In the genomic region with DNA sequence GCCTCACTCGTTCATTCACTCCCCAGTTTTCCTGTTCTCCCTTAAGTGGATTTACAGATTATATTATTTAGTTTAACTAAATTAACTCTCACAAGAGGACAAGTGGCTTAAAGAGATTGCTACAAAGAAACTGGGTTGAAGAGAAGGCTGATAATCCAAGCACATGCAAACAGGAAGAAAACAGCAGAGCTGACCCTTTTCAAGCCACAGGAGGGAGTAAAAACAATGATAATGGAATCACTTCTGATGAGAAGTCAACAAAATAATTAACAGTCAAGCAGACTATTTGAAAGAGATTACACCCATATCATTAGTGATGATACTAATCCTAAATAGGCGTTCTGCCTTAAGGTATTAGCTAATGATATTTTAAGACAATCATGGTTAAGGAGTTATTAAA, we compare ENCODE assay signal across 25 cellular contexts. TPM values are rescaled to one million over a fixed set of nuclear protein-coding genes. Genes with fewer than 3 reads are reported as not detected.
A peak's percentile ranks its signal among the peaks of the same experiment; 100 is the strongest.
DNase-seq lines count a peak whose midpoint lies in the region; ATAC-seq and TF ChIP-seq lines count a peak whose summit lies in the region.
"Had no signal": no experiment of that assay in that cellular context is flagged by ENCODE, and none has a peak within 500 bp of the region (broad histone marks: within the 10 kb centered on the region; RNA-seq: fewer than 3 reads in every experiment).

No MANE protein-coding gene starts in this region.

- H3K14ac ChIP-seq in H9 (ENCODE audit: insufficient read depth, low read length) = no peak overlapping the region

- H3K4me1 Mint-ChIP-seq in H9 = peaks cover 61 to 71% of the 10 kb centered on the region in 2 experiments
- H3K4me1 Mint-ChIP-seq in brain = peaks cover 90% of the 10 kb centered on the region

- H3K4me1 ChIP-seq in H9 (ENCODE audit: insufficient read depth, low read length) (peaks cover 13% of the 10 kb centered on the region; the same call in 1 of the 2 replicates), muscle layer of duodenum (ENCODE audit: control insufficient read depth in 1 of 2, insufficient read depth in 2 of 2, low read length in 2 of 2) (peaks cover 14 to 69% of the 10 kb centered on the region in 2 donors), uterus (peaks cover 24 to 28% of the 10 kb centered on the region in 2 donors)
- H3K4me1 ChIP-seq: body of pancreas, lower lobe of right lung had no signal

- H3K36me3 ChIP-seq in muscle layer of duodenum (ENCODE audit: control insufficient read depth in 1 of 2, insufficient read depth in 2 of 2, low read length in 2 of 2) (no peaks in the 10 kb centered on the region), uterus (no peaks in the 10 kb centered on the region)
- H3K36me3 ChIP-seq: lower lobe of right lung, tibial nerve had no signal

- no peak overlapping the region for H2BK12ac ChIP-seq in H9 (ENCODE audit: insufficient read length, low read depth, low read length)

- no peak overlapping the region for H3K4me2 ChIP-seq in H9 (ENCODE audit: insufficient read depth, insufficient read length, low read length)

- H3T11ph ChIP-seq in H9 (ENCODE audit: low read length) = no peak overlapping the region

- no peak overlapping the region for H3K4ac ChIP-seq in H9 (ENCODE audit: low read depth, low read length)

- H2AK5ac ChIP-seq in H9 (ENCODE audit: insufficient read length, low read length) = no peak overlapping the region

- H3K56ac ChIP-seq in H9 (ENCODE audit: insufficient read length, low read depth, low read length) = no peak overlapping the region

- H2BK5ac ChIP-seq in H9 (ENCODE audit: insufficient read length, low read length) = no peak overlapping the region

- H3K4me3 Mint-ChIP-seq in H9 = no peak overlapping the region
- peak overlapping the region; percentile 19 to 81 (median 79) for H3K4me3 Mint-ChIP-seq in brain
- H3K4me3 Mint-ChIP-seq: activated CD4-positive, alpha-beta T cell treated with anti-CD3 and anti-CD28 coated beads, Interleukin-2, amount 10 ng/mL, durations not matched to agents 24 days and 14 days; activated T-cell treated with anti-CD3 and anti-CD28 coated beads, Interleukin-2, amount 50 U/mL, for 4 hours; stimulated activated naive CD8-positive, alpha-beta T cell treated with anti-CD3 and anti-CD28 coated beads, Interleukin-15, Interleukin-2, amounts not matched to agents 100 ng/mL and 50 ng/mL, for 24 hours had no signal

- H2BK15ac ChIP-seq in H9 (ENCODE audit: low read depth, low read length) = no peak overlapping the region

- H3K4me3 ChIP-seq in muscle layer of duodenum (ENCODE audit: low read depth in 1 of 2, low read length in 2 of 2) = no peak overlapping the region
- H3K4me3 ChIP-seq in uterus = no peak overlapping the region
- H3K4me3 ChIP-seq: body of pancreas, dorsolateral prefrontal cortex, heart left ventricle, lower lobe of right lung, tibial nerve had no signal

- WGBS in H9 (ENCODE audit: extremely low coverage, insufficient read length, low lambda C conversion rate) = no CpG with 5 or more reads among the region's 2 CpGs

- TF ChIP-seq POLR2A in uterus (IDR thresholded peaks at IDR 0.05) = no peak

- H2BK20ac ChIP-seq in H9 (ENCODE audit: low read depth, low read length, poor library complexity, severe bottlenecking) = no peak overlapping the region

- H3K27me3 Mint-ChIP-seq in H9 (ENCODE audit: low read depth) (no peaks in the 10 kb centered on the region), brain (no peaks in the 10 kb centered on the region)

- no peaks in the 10 kb centered on the region for H4K20me1 ChIP-seq in H9 (ENCODE audit: control insufficient read depth, insufficient read depth, insufficient read length)

- H3K27ac ChIP-seq in H9 (ENCODE audit: insufficient read length, low read depth, low read length) (no peak overlapping the region), muscle layer of duodenum (ENCODE audit: low read length) (peak overlapping the region; percentile 50), uterus (peak overlapping the region; percentile 89 to 93)
- H3K27ac ChIP-seq: body of pancreas, HL-60, lower lobe of right lung had no signal

- no peak overlapping the region for H2AFZ ChIP-seq in H9 (ENCODE audit: low read length)

- H4K91ac ChIP-seq in H9 (ENCODE audit: insufficient read length, low read depth, low read length) = no peak overlapping the region

- H3K27ac Mint-ChIP-seq in H9 (peak overlapping the region in 1 of 3 experiments; percentile 68; a peak in 1 of 7 replicates), brain (peak overlapping the region; percentile 95 to 99 (median 96))
- H3K27ac Mint-ChIP-seq: activated CD4-positive, alpha-beta T cell treated with anti-CD3 and anti-CD28 coated beads, Interleukin-2, amount 10 ng/mL, durations not matched to agents 24 days and 14 days; stimulated activated naive CD8-positive, alpha-beta T cell treated with anti-CD3 and anti-CD28 coated beads, Interleukin-15, Interleukin-2, amounts not matched to agents 100 ng/mL and 50 ng/mL, for 24 hours had no signal

- H3K23me2 ChIP-seq in H9 (ENCODE audit: insufficient read length, low read depth, low read length, poor library complexity, severe bottlenecking) = no peaks in the 10 kb centered on the region

- H4K5ac ChIP-seq in H9 (ENCODE audit: insufficient read length, low read depth, low read length) = no peak overlapping the region

- DNase-seq in H9 (peak; percentile 0), uterus (no peak), NCI-H526 treated with DMSO at 0.1 percent for 48 hours (lab: John Stamatoyannopoulos, UW) (no peak), UCSD-AML1 (lab: John Stamatoyannopoulos, UW; ENCODE audit: unreplicated experiment) (no peak)
- DNase-seq: activated CD4-positive, alpha-beta T cell treated with anti-CD3 and anti-CD28 coated beads, Interleukin-2, amount 10 ng/mL, durations not matched to agents 24 days and 14 days; activated T-cell treated with anti-CD3 and anti-CD28 coated beads, Interleukin-2, amount 50 U/mL, for 4 hours; body of pancreas; Calu3; dorsolateral prefrontal cortex; heart left ventricle; kidney glomerular epithelial cell; lower lobe of right lung; MV-4-11; NCI-H146; NCI-H510A treated with DMSO at 0.1 percent for 48 hours; NK-92 treated with Interleukin-12 subunit alpha and Interleukin-12 subunit beta, amount 100 ng/mL, for 24 hours; PC-3 had no signal

- no peak overlapping the region for H4K8ac ChIP-seq in H9 (replicated peaks; ENCODE audit: insufficient read length, low read depth, low read length)

- intact Hi-C loops in uterus (cut with DNase I; ENCODE audit: low total_unique reads) = no loop called here

- no peaks in the 10 kb centered on the region for H3K9me3 ChIP-seq in H9 (ENCODE audit: control insufficient read depth, low read depth, low read length)
- no peaks in the 10 kb centered on the region for H3K9me3 ChIP-seq in muscle layer of duodenum (ENCODE audit: control insufficient read depth in 1 of 2, low read length in 2 of 2)
- no peaks in the 10 kb centered on the region for H3K9me3 ChIP-seq in uterus
- H3K9me3 ChIP-seq: body of pancreas, heart left ventricle, lower lobe of right lung, tibial nerve had no signal

- no peaks in the 10 kb centered on the region for H3K27me3 ChIP-seq in H9 (ENCODE audit: insufficient read depth, low read length)
- H3K27me3 ChIP-seq in muscle layer of duodenum (ENCODE audit: low read depth, low read length) = no peaks in the 10 kb centered on the region
- H3K27me3 ChIP-seq in uterus = no peaks in the 10 kb centered on the region
- H3K27me3 ChIP-seq: body of pancreas, dorsolateral prefrontal cortex, tibial nerve had no signal

- no peak overlapping the region for H2BK120ac ChIP-seq in H9 (ENCODE audit: low read depth, low read length, poor library complexity, severe bottlenecking)

- H3K23ac ChIP-seq in H9 (ENCODE audit: insufficient read length, low read depth, low read length) = no peak overlapping the region

- no peaks in the 10 kb centered on the region for H3K79me1 ChIP-seq in H9 (ENCODE audit: insufficient read depth, low read depth, low read length, poor library complexity, severe bottlenecking)

- H3K79me2 ChIP-seq in H9 (ENCODE audit: insufficient read depth, low read length) = no peaks in the 10 kb centered on the region

- no peaks in the 10 kb centered on the region for H3K9me3 Mint-ChIP-seq in H9
- no peaks in the 10 kb centered on the region for H3K9me3 Mint-ChIP-seq in brain
- H3K9me3 Mint-ChIP-seq: activated CD4-positive, alpha-beta T cell treated with anti-CD3 and anti-CD28 coated beads, Interleukin-2, amount 10 ng/mL, durations not matched to agents 24 days and 14 days; activated T-cell treated with anti-CD3 and anti-CD28 coated beads, Interleukin-2, amount 50 U/mL, for 4 hours; stimulated activated naive CD8-positive, alpha-beta T cell treated with anti-CD3 and anti-CD28 coated beads, Interleukin-15, Interleukin-2, amounts not matched to agents 100 ng/mL and 50 ng/mL, for 24 hours had no signal

- TF ChIP-seq CTCF in H9 (conservative IDR thresholded peaks at IDR 0.05) (no peak; the same call in 2 of the 3 replicates), brain (conservative IDR thresholded peaks at IDR 0.05) (no peak), uterus (IDR thresholded peaks at IDR 0.05) (no peak)

- no peak for ATAC-seq in HG03045 (IDR thresholded peaks at IDR 0.05; ENCODE audit: unreplicated experiment)
- ATAC-seq: activated T-cell treated with anti-CD3 and anti-CD28 coated beads, Interleukin-2, amount 50 U/mL, for 4 hours; body of pancreas; heart left ventricle; lower lobe of right lung; PC-3; Right ventricle myocardium inferior had no signal

- no peak overlapping the region for H3K9ac ChIP-seq in H9 (ENCODE audit: extremely low read depth, insufficient read length, low read length)

- no peaks in the 10 kb centered on the region for H3K36me3 Mint-ChIP-seq in H9 (ENCODE audit: insufficient read depth in 1 of 3, low read depth in 3 of 3)
- H3K36me3 Mint-ChIP-seq in brain = peaks cover under 1% of the 10 kb centered on the region

- no peak overlapping the region for H3K18ac ChIP-seq in H9 (ENCODE audit: insufficient read length, low read depth, low read length)

RNA-seq across cellular contexts. Expression of gene BOC, which starts 31.7 kb away (rescaled TPM):
- total RNA-seq in H9 (2021) (3.5 and 4.0 TPM in 2 replicates), uterus (100 to 1,000 TPM; 103 to 169 (median 105) TPM)
- 23.3 TPM for polyA plus RNA-seq in brain (ENCODE audit: insufficient read depth, low read depth, low replicate concordance)
- total RNA-seq: endothelial cell of umbilical vein had no signal

Comparison
In these comparisons a context has a peak if more than half of its experiments do, and no peak if none do; other contexts are left out.
1. H3K4me3 Mint-ChIP-seq: peak in brain (5 of 5); none in H9 (0 of 2).
2. RNA of gene BOC, which starts 31.7 kb away (total RNA-seq): 103 to 169 TPM in uterus; 3.5 to 4.0 TPM in H9; every median in the first group is over 10 times any median in the second.